In genomic region chr3:52086939-52087675, GRCh38 we compare ENCODE assay signal across 1 cellular context.
TF ChIP-seq lines count a peak whose summit lies in the region.

No MANE protein-coding gene starts in this region.

TF ChIP-seq in H1, 55 proteins besides CTCF, POLR2A, EP300 and RAD21 (continued from another document):
- TF ChIP-seq CHD7 (IDR thresholded peaks at IDR 0.05; ENCODE audit: insufficient replicate concordance, low read length) (no peak), MAX (IDR thresholded peaks at IDR 0.05) (no peak), CREB1 (IDR thresholded peaks at IDR 0.05) (no peak), CBX5 (IDR thresholded peaks at IDR 0.05; ENCODE audit: low read depth, low read length) (no peak), SIN3A (conservative IDR thresholded peaks at IDR 0.05 in 1 of 2, IDR thresholded peaks at IDR 0.05 in 1 of 2; ENCODE audit: low read depth in 1 of 2, low read length in 2 of 2) (no peak), ASH2L (IDR thresholded peaks at IDR 0.05; ENCODE audit: low read length) (no peak), ZNF274 (IDR thresholded peaks at IDR 0.05; ENCODE audit: borderline replicate concordance, extremely low read depth, low read length) (no peak), USF2 (IDR thresholded peaks at IDR 0.05; ENCODE audit: low read length) (no peak)
